Comparison of ENCODE assay signal across 26 cellular contexts in the genomic region with DNA sequence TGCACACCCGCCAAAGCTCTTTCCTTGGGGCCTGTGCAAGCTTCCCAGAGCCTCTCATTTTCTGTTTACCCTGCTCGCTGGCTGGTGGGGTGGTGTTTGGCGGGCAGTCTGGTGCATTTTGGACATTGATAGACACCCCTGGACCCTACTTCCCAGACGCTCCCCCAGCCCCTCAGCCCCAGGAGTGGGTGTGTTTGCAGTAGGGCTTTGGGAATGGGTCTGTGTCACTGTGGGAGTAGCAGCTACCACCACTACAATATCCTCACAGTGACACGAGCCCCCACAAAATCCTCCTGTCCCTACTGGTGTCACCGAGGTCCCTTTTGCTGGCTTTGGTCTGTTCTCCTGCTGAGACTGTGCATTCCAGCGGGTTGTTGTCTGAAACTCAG.
"Had no signal": no experiment of that assay in that cellular context is flagged by ENCODE, and none has a peak within 500 bp of the region (broad histone marks: within the 10 kb centered on the region; RNA-seq: fewer than 3 reads in every experiment).

No MANE protein-coding gene starts in this region.

- H3K4me3 ChIP-seq: lower lobe of right lung, ovary, psoas muscle, thoracic aorta, uterus had no signal

- H3K27me3 Mint-ChIP-seq: activated naive CD8-positive, alpha-beta T cell treated with anti-CD3 and anti-CD28 coated beads, Interleukin-2, amount 50 U/mL, for 24 hours; stimulated activated naive CD8-positive, alpha-beta T cell treated with anti-CD3 and anti-CD28 coated beads, Interleukin-15, Interleukin-2, amounts not matched to agents 100 ng/mL and 50 ng/mL, for 24 hours; type B pancreatic cell had no signal

- H3K27ac Mint-ChIP-seq: activated CD4-positive, alpha-beta memory T cell treated with anti-CD3 and anti-CD28 coated beads, Interleukin-2, amount 10 ng/mL, durations not matched to agents 7 days and 5 days; activated CD4-positive, alpha-beta T cell treated with anti-CD3 and anti-CD28 coated beads, Interleukin-2, amount 10 ng/mL, durations not matched to agents 7 days and 5 days; activated naive CD4-positive, alpha-beta T cell treated with anti-CD3 and anti-CD28 coated beads, Interleukin-2, amount 50 U/mL, for 24 hours; activated naive CD8-positive, alpha-beta T cell treated with anti-CD3 and anti-CD28 coated beads, Interleukin-2, amount 50 U/mL, for 24 hours; activated T-cell treated with anti-CD3 and anti-CD28 coated beads, Interleukin-2, amount 50 U/mL, for 24 hours; immature natural killer cell; nephron progenitor cell; stimulated activated naive CD8-positive, alpha-beta T cell treated with anti-CD3 and anti-CD28 coated beads, Interleukin-15, Interleukin-2, amounts not matched to agents 100 ng/mL and 50 ng/mL, for 24 hours; T-helper 1 cell treated with Interleukin-12 subunit alpha and Interleukin-12 subunit beta and Interleukin-4 antibody, amounts not matched to agents 30 μg/mL and 1 μg/mL, for 36 hours; type B pancreatic cell had no signal

- H3K36me3 ChIP-seq: lower lobe of right lung, ovary, thoracic aorta, uterus had no signal

- H3K27ac ChIP-seq: lower lobe of right lung, ovary, psoas muscle, thoracic aorta, uterus had no signal

- H3K27me3 ChIP-seq: ovary, uterus had no signal

- H3K4me1 Mint-ChIP-seq: activated naive CD4-positive, alpha-beta T cell treated with anti-CD3 and anti-CD28 coated beads, Interleukin-2, amount 50 U/mL, for 24 hours; immature natural killer cell; nephron progenitor cell had no signal

- H3K4me1 ChIP-seq: lower lobe of right lung, psoas muscle, uterus had no signal

- H3K4me3 Mint-ChIP-seq: activated CD4-positive, alpha-beta memory T cell treated with anti-CD3 and anti-CD28 coated beads, Interleukin-2, amount 10 ng/mL, durations not matched to agents 7 days and 5 days; activated CD4-positive, alpha-beta T cell treated with anti-CD3 and anti-CD28 coated beads, Interleukin-2, amount 10 ng/mL, durations not matched to agents 7 days and 5 days; activated naive CD4-positive, alpha-beta T cell treated with anti-CD3 and anti-CD28 coated beads, Interleukin-2, amount 50 U/mL, for 24 hours; activated naive CD8-positive, alpha-beta T cell treated with anti-CD3 and anti-CD28 coated beads, Interleukin-2, amount 50 U/mL, for 24 hours; activated T-cell treated with anti-CD3 and anti-CD28 coated beads, Interleukin-2, amount 50 U/mL, for 24 hours; immature natural killer cell; nephron progenitor cell; stimulated activated naive CD8-positive, alpha-beta T cell treated with anti-CD3 and anti-CD28 coated beads, Interleukin-15, Interleukin-2, amounts not matched to agents 100 ng/mL and 50 ng/mL, for 24 hours; T-helper 1 cell treated with Interleukin-12 subunit alpha and Interleukin-12 subunit beta and Interleukin-4 antibody, amounts not matched to agents 30 μg/mL and 1 μg/mL, for 36 hours; type B pancreatic cell had no signal

- H3K36me3 Mint-ChIP-seq: activated naive CD4-positive, alpha-beta T cell treated with anti-CD3 and anti-CD28 coated beads, Interleukin-2, amount 50 U/mL, for 24 hours; immature natural killer cell; type B pancreatic cell had no signal

- DNase-seq: activated CD4-positive, alpha-beta T cell treated with anti-CD3 and anti-CD28 coated beads for 1 hour; activated CD4-positive, alpha-beta T cell treated with anti-CD3 and anti-CD28 coated beads, Interleukin-2, amount 10 ng/mL, durations not matched to agents 7 days and 5 days; activated CD8-positive, alpha-beta memory T cell treated with anti-CD3 and anti-CD28 coated beads, Interleukin-2, amount 50 U/mL, for 48 hours; activated gamma-delta T cell treated with Interleukin-2 at 50 U/mL for 16 hours; activated naive CD8-positive, alpha-beta T cell treated with anti-CD3 and anti-CD28 coated beads, Interleukin-2, amount 50 U/mL, for 24 hours; activated T-cell treated with anti-CD3 and anti-CD28 coated beads, Interleukin-2, amount 50 U/mL, for 24 hours; amygdala; caudate nucleus; foreskin fibroblast; hypothalamus; immature natural killer cell; lower lobe of right lung; mesendoderm; nephron progenitor cell; ovary; SW 1271; T1000; uterus had no signal

- H3K9me3 Mint-ChIP-seq: activated CD4-positive, alpha-beta memory T cell treated with anti-CD3 and anti-CD28 coated beads, Interleukin-2, amount 10 ng/mL, durations not matched to agents 7 days and 5 days; activated CD4-positive, alpha-beta T cell treated with anti-CD3 and anti-CD28 coated beads, Interleukin-2, amount 10 ng/mL, durations not matched to agents 7 days and 5 days; activated naive CD4-positive, alpha-beta T cell treated with anti-CD3 and anti-CD28 coated beads, Interleukin-2, amount 50 U/mL, for 24 hours; activated naive CD8-positive, alpha-beta T cell treated with anti-CD3 and anti-CD28 coated beads, Interleukin-2, amount 50 U/mL, for 24 hours; activated T-cell treated with anti-CD3 and anti-CD28 coated beads, Interleukin-2, amount 50 U/mL, for 24 hours; immature natural killer cell; stimulated activated naive CD8-positive, alpha-beta T cell treated with anti-CD3 and anti-CD28 coated beads, Interleukin-15, Interleukin-2, amounts not matched to agents 100 ng/mL and 50 ng/mL, for 24 hours; T-helper 1 cell treated with Interleukin-12 subunit alpha and Interleukin-12 subunit beta and Interleukin-4 antibody, amounts not matched to agents 30 μg/mL and 1 μg/mL, for 36 hours had no signal

- H3K9me3 ChIP-seq: lower lobe of right lung, ovary, psoas muscle, thoracic aorta, uterus had no signal

- ATAC-seq: activated naive CD8-positive, alpha-beta T cell treated with anti-CD3 and anti-CD28 coated beads, Interleukin-2, amount 50 U/mL, for 24 hours; esophagus mucosa; lower lobe of right lung; psoas muscle had no signal
